ENCODE assay signal across 8 cellular contexts in genomic region chr1:202860744-202861419, GRCh38. TPM values are rescaled to one million over a fixed set of nuclear protein-coding genes. Genes with fewer than 3 reads are reported as not detected.
A peak's percentile ranks its signal among the peaks of the same experiment; 100 is the strongest.
DNase-seq lines count a peak whose midpoint lies in the region; ATAC-seq and TF ChIP-seq lines count a peak whose summit lies in the region.

No MANE protein-coding gene starts in this region.

- H3K4me1 ChIP-seq in gastroesophageal sphincter (peaks cover 0 to 23% (median 3%) of the 10 kb centered on the region in 3 donors), neutrophil (ENCODE audit: control insufficient read depth in 1 of 2, insufficient read depth in 1 of 2, low read depth in 1 of 2, low read length in 1 of 2) (peaks cover 51 to 52% of the 10 kb centered on the region in 2 experiments), uterus (peaks cover 0 to 4% of the 10 kb centered on the region in 2 donors)

- no peaks in the 10 kb centered on the region for H3K9me3 Mint-ChIP-seq in HFFc6
- no peaks in the 10 kb centered on the region for H3K9me3 Mint-ChIP-seq in activated T-cell treated with anti-CD3 and anti-CD28 coated beads, Interleukin-2, amount 50 U/mL, for 4 hours

- no peak overlapping the region for H3K27ac Mint-ChIP-seq in HFFc6

- TF ChIP-seq POLR2A in gastroesophageal sphincter (IDR thresholded peaks at IDR 0.05), result no peak
- TF ChIP-seq POLR2A in uterus (IDR thresholded peaks at IDR 0.05), result no peak

- H3K4me3 ChIP-seq in gastroesophageal sphincter (peak overlapping the region; percentile 46 to 81), neutrophil (ENCODE audit: low read depth in 1 of 2, low read length in 1 of 2) (peak overlapping the region; percentile 62 to 99), uterus (peak overlapping the region; percentile 60 to 91)

- peaks cover 10% of the 10 kb centered on the region for H3K4me1 Mint-ChIP-seq in HFFc6 (ENCODE audit: low read depth)
- peaks cover 15% of the 10 kb centered on the region for H3K4me1 Mint-ChIP-seq in activated T-cell treated with anti-CD3 and anti-CD28 coated beads, Interleukin-2, amount 50 U/mL, for 4 hours (ENCODE audit: low read depth)

- no peaks in the 10 kb centered on the region for H3K36me3 ChIP-seq in gastroesophageal sphincter
- no peaks in the 10 kb centered on the region for H3K36me3 ChIP-seq in neutrophil
- H3K36me3 ChIP-seq in uterus, result no peaks in the 10 kb centered on the region

- no peak for TF ChIP-seq CTCF in HFFc6 (IDR thresholded peaks at IDR 0.05)
- TF ChIP-seq CTCF in gastroesophageal sphincter (IDR thresholded peaks at IDR 0.05), result no peak
- no peak for TF ChIP-seq CTCF in neutrophil (IDR thresholded peaks at IDR 0.05)
- TF ChIP-seq CTCF in uterus (IDR thresholded peaks at IDR 0.05), result no peak

- DNase-seq in DMS 273 treated with DMSO at 0.1 percent for 48 hours (lab: John Stamatoyannopoulos, UW) (peak; percentile 12), HFFc6 (peak; percentile 9), NCI-H2196 (lab: John Stamatoyannopoulos, UW; ENCODE audit: unreplicated experiment) (peak; percentile 85), uterus (peak; percentile 33 to 41)
- DNase-seq in activated T-cell treated with anti-CD3 and anti-CD28 coated beads, Interleukin-2, amount 50 U/mL, for 4 hours, result peak; percentile 33

- H3K27me3 Mint-ChIP-seq in HFFc6 (ENCODE audit: insufficient read depth), result peaks cover 3% of the 10 kb centered on the region
- peaks cover 53% of the 10 kb centered on the region for H3K27me3 Mint-ChIP-seq in activated T-cell treated with anti-CD3 and anti-CD28 coated beads, Interleukin-2, amount 50 U/mL, for 4 hours (ENCODE audit: low read depth)

- ATAC-seq in activated T-cell treated with anti-CD3 and anti-CD28 coated beads, Interleukin-2, amount 50 U/mL, for 4 hours, result peak; percentile 70 to 74
- peak; percentile 37 for ATAC-seq in gastroesophageal sphincter
- ATAC-seq in GM19395 (IDR thresholded peaks at IDR 0.05; ENCODE audit: unreplicated experiment), result no peak

- no peaks in the 10 kb centered on the region for H3K27me3 ChIP-seq in gastroesophageal sphincter
- H3K27me3 ChIP-seq in neutrophil, result no peaks in the 10 kb centered on the region
- no peaks in the 10 kb centered on the region for H3K27me3 ChIP-seq in uterus

- H3K36me3 Mint-ChIP-seq in HFFc6 (ENCODE audit: low read depth), result no peaks in the 10 kb centered on the region
- no peaks in the 10 kb centered on the region for H3K36me3 Mint-ChIP-seq in activated T-cell treated with anti-CD3 and anti-CD28 coated beads, Interleukin-2, amount 50 U/mL, for 4 hours (ENCODE audit: insufficient read depth)

- no peak for TF ChIP-seq EP300 in gastroesophageal sphincter (IDR thresholded peaks at IDR 0.05)

- intact Hi-C loops in uterus (cut with DNase I; ENCODE audit: low total_unique reads), result no loop called here

- H3K27ac ChIP-seq in gastroesophageal sphincter, result peak overlapping the region in 3 of 4 donors; percentile 63 to 79 (median 75)
- peak overlapping the region; percentile 70 for H3K27ac ChIP-seq in neutrophil
- peak overlapping the region in 1 of 2 donors; percentile 57 for H3K27ac ChIP-seq in uterus

- H3K4me3 Mint-ChIP-seq in HFFc6, result peak overlapping the region; percentile 93
- peak overlapping the region; percentile 79 for H3K4me3 Mint-ChIP-seq in activated T-cell treated with anti-CD3 and anti-CD28 coated beads, Interleukin-2, amount 50 U/mL, for 4 hours

- WGBS in gastroesophageal sphincter (ENCODE audit: low coverage in 1 of 2), 2 donors, result no CpG with 5 or more reads among the region's 50 CpGs

- H3K9me3 ChIP-seq in gastroesophageal sphincter (no peaks in the 10 kb centered on the region), neutrophil (no peaks in the 10 kb centered on the region), uterus (no peaks in the 10 kb centered on the region)

RNA-seq across cellular contexts. Expression of gene RABIF, which starts 28.1 kb away (rescaled TPM):
- total RNA-seq in HFFc6 (2021; fragmentation: NEBNext Ultra II Directional; extraction: Animal tissue kit (Norgen Biotek cat#: 25700)), result 10 to 100 TPM in 4 of 6 experiments, 1 to 10 TPM in 2; 9.0 to 11.7 (median 10.9) TPM
- 10 to 100 TPM in 2 of 3 donors, 1 to 10 TPM in 1; 9.7 to 10.3 (median 10.2) TPM for total RNA-seq in activated T-cell treated with anti-CD3 and anti-CD28 coated beads, Interleukin-2, amount 50 U/mL, for 4 hours
- total RNA-seq in gastroesophageal sphincter (1 to 10 TPM; 4.7 to 7.3 (median 6.1) TPM), uterus (1 to 10 TPM; 3.8 to 7.6 (median 6.0) TPM)

RNA-seq across cellular contexts. Expression of gene PCAT6, which starts 50.1 kb away (rescaled TPM):
- 1 to 10 TPM; 1.7 to 4.0 (median 1.8) TPM for total RNA-seq in HFFc6 (2021; fragmentation: NEBNext Ultra II Directional; extraction: Animal tissue kit (Norgen Biotek cat#: 25700))
- total RNA-seq in activated T-cell treated with anti-CD3 and anti-CD28 coated beads, Interleukin-2, amount 50 U/mL, for 4 hours, result under 1 TPM in 1 of 3 donors, not detected in 2; 0.48 TPM
- total RNA-seq in gastroesophageal sphincter (not detected), uterus (not detected)

RNA-seq across cellular contexts. Expression of gene KDM5B, which starts 52.7 kb away (rescaled TPM):
- 10 to 100 TPM; 48.1 to 65.5 (median 53.5) TPM for total RNA-seq in HFFc6 (2021; fragmentation: NEBNext Ultra II Directional; extraction: Animal tissue kit (Norgen Biotek cat#: 25700))
- total RNA-seq in activated T-cell treated with anti-CD3 and anti-CD28 coated beads, Interleukin-2, amount 50 U/mL, for 4 hours, result 10 to 100 TPM; 19.4 to 36.0 (median 28.9) TPM
- 10 to 100 TPM; 29.2 to 41.4 (median 34.8) TPM for total RNA-seq in gastroesophageal sphincter
- total RNA-seq in uterus, result 100 to 1,000 TPM in 1 of 4 donors, 10 to 100 TPM in 3; 21.8 to 180 (median 47.1) TPM

Comparison
In these comparisons a context has a peak if more than half of its experiments do, and no peak if none do; other contexts are left out.
1. DNase-seq: peak in every context shown above with its lines; median percentile 85 in NCI-H2196; 37 in uterus; 33 in activated T-cell treated with anti-CD3 and anti-CD28 coated beads, Interleukin-2, amount 50 U/mL, for 4 hours; 12 in DMS 273 treated with DMSO at 0.1 percent for 48 hours; 9 in HFFc6.